8 cellular contexts compared by ENCODE assay signal in the genomic region with DNA sequence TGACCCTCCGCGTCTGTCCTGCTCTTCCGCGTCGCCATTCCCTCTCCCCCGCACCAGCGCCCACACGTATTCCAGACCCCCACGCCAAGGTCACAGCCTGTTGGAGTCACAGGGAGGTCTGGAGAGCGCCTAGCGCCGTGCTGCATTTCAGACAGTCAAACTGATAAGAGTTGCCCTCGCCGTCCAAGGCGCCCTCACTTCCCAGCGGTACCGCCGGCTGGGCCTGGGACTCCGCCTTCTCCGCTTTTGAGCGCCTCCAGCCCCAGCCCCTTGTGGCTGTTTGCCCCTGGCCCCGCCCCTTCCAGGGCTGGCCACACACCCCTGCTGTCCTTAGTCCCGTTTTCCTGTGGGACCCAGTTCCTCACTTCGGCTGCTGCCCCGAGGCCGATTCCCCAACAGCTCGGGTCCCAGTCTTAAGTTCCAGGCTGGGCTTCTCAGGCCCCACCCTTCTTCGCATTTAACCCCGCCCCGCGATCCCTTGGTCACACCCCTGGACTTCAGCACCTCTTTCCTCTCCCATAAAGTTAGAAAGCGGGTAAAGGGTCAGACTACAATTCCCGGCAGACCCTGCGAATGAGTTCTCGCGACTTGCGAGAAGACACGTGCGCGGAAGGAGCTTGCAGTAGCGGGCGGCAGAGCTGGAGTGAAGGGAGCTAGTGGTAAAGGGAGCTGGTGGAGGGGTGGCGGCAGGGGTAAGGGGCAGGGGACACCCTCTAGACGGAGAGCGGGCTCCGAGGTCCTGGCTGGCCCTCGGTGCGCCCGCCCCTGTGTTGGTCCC. TPM values are rescaled to one million over a fixed set of nuclear protein-coding genes. Genes with fewer than 3 reads are reported as not detected.
DNase-seq lines count a peak whose midpoint lies in the region; ATAC-seq, FAIRE-seq and TF ChIP-seq lines count a peak whose summit lies in the region.

A gene (plus strand): TSS at position 612 of the 778 bp plus-strand sequence. CDS start 1,085 bp downstream, outside the sequence.

- peak; percentile 5 for TF ChIP-seq CTCF in choroid plexus epithelial cell (conservative IDR thresholded peaks at IDR 0.05; ENCODE audit: low read depth, low read length)
- no peak for TF ChIP-seq CTCF in kidney (IDR thresholded peaks at IDR 0.05; ENCODE audit: borderline replicate concordance, extremely low read depth, insufficient read depth)

- peaks cover 1% of the 10 kb centered on the region for H3K36me3 Mint-ChIP-seq in activated CD4-positive, alpha-beta T cell treated with anti-CD3 and anti-CD28 coated beads for 36 hours (ENCODE audit: low read depth)

- intact Hi-C loops in activated CD4-positive, alpha-beta T cell treated with anti-CD3 and anti-CD28 coated beads for 36 hours (cut with DNase I, micrococcal nuclease): loop anchor here (1.0 to 5.0 kb wide), 13 partner anchors 45 to 1228 kb away; a partner anchor contains a TSS
- intact Hi-C loops in kidney (cut with DNase I): no loop called here

- H3K27me3 Mint-ChIP-seq in activated CD4-positive, alpha-beta T cell treated with anti-CD3 and anti-CD28 coated beads for 36 hours: peaks cover 38% of the 10 kb centered on the region

- peaks cover 4 to 17% of the 10 kb centered on the region in 2 donors for H3K4me1 ChIP-seq in kidney (ENCODE audit: control insufficient read depth in 1 of 2, insufficient read depth in 1 of 2, low read depth in 1 of 2, low read length in 2 of 2)

- peak within 1 kb of the TSS; percentile 86 for H3K4me3 Mint-ChIP-seq in activated CD4-positive, alpha-beta T cell treated with anti-CD3 and anti-CD28 coated beads for 36 hours

- DNase-seq in Ammon's horn (ENCODE audit: low spot score): peak; percentile 97
- peak; percentile 99 for DNase-seq in GM19238 (ENCODE audit: insufficient read length, low spot score)
- DNase-seq in NCI-H524 (lab: John Stamatoyannopoulos, UW): peak; percentile 95 to 97
- peak; percentile 96 for DNase-seq in activated CD4-positive, alpha-beta T cell treated with anti-CD3 and anti-CD28 coated beads for 36 hours
- DNase-seq in choroid plexus epithelial cell (ENCODE audit: low read depth): peak; percentile 99
- DNase-seq in kidney: peak; percentile 98
- peak; percentile 95 for DNase-seq in stimulated activated CD4-positive, alpha-beta T cell treated with anti-CD3 and anti-CD28 coated beads, Interleukin-15, amount 100 ng/mL, for 24 hours

- H3K4me3 ChIP-seq in choroid plexus epithelial cell (ENCODE audit: low read depth, low read length) (peak within 1 kb of the TSS; percentile 84), kidney (ENCODE audit: low read length in 2 of 2) (peak within 1 kb of the TSS; percentile 66 to 98)

- POLR2A ChIA-PET in activated CD4-positive, alpha-beta T cell treated with anti-CD3 and anti-CD28 coated beads for 36 hours (lab: Charles Lee): interaction anchor here (0.6 to 1.3 kb wide), 3 partner anchors 12 to 52 kb away, joined by 3 to 4 read pairs (median 3); a partner anchor contains a TSS

- no peaks in the 10 kb centered on the region for H3K36me3 ChIP-seq in kidney (ENCODE audit: control insufficient read depth in 1 of 2, insufficient read depth in 2 of 2, low read length in 2 of 2)

- FAIRE-seq in kidney (lab: Jason Lieb, UNC): peak; percentile 91

- CTCF ChIA-PET in activated CD4-positive, alpha-beta T cell treated with anti-CD3 and anti-CD28 coated beads for 36 hours (lab: Charles Lee): interaction anchor here (0.5 to 7.2 kb wide), 17 partner anchors 10 to 883 kb away, joined by 3 to 128 read pairs (median 4); a partner anchor contains a TSS

- H3K9me3 ChIP-seq in kidney (ENCODE audit: control insufficient read depth in 1 of 2, low read length in 2 of 2): no peaks in the 10 kb centered on the region

- peak within 1 kb of the TSS; percentile 91 to 94 for H3K27ac ChIP-seq in kidney (ENCODE audit: low read depth in 2 of 2, low read length in 2 of 2)

- H3K9ac ChIP-seq in kidney (ENCODE audit: low read length in 2 of 2): peak within 1 kb of the TSS; percentile 71 to 99

- H3K4me1 Mint-ChIP-seq in activated CD4-positive, alpha-beta T cell treated with anti-CD3 and anti-CD28 coated beads for 36 hours: peaks cover 38% of the 10 kb centered on the region

- no peaks in the 10 kb centered on the region for H3K9me3 Mint-ChIP-seq in activated CD4-positive, alpha-beta T cell treated with anti-CD3 and anti-CD28 coated beads for 36 hours (ENCODE audit: low read depth)

- peak; percentile 94 for ATAC-seq in HG03442 (IDR thresholded peaks at IDR 0.05; ENCODE audit: unreplicated experiment)
- ATAC-seq in activated CD4-positive, alpha-beta T cell treated with anti-CD3 and anti-CD28 coated beads for 36 hours: peak; percentile 97

- peak within 1 kb of the TSS; percentile 72 for H3K27ac Mint-ChIP-seq in activated CD4-positive, alpha-beta T cell treated with anti-CD3 and anti-CD28 coated beads for 36 hours

RNA-seq across cellular contexts. Expression of the gene that starts here (rescaled TPM):
- 10 to 100 TPM; 35.2 to 35.5 TPM for total RNA-seq in activated CD4-positive, alpha-beta T cell treated with anti-CD3 and anti-CD28 coated beads for 36 hours
- 33.9 TPM for total RNA-seq in kidney
- 53.1 TPM for polyA plus RNA-seq in kidney (ENCODE audit: insufficient read depth, low read depth, low replicate concordance)

Comparison
In these comparisons a context has a peak if more than half of its experiments do, and no peak if none do; other contexts are left out.
1. Peak in every context shown above with its lines: DNase-seq, ATAC-seq, H3K4me3 ChIP-seq and H3K27ac ChIP-seq.